Comparison of ENCODE assay signal across 9 cellular contexts in the genomic region with DNA sequence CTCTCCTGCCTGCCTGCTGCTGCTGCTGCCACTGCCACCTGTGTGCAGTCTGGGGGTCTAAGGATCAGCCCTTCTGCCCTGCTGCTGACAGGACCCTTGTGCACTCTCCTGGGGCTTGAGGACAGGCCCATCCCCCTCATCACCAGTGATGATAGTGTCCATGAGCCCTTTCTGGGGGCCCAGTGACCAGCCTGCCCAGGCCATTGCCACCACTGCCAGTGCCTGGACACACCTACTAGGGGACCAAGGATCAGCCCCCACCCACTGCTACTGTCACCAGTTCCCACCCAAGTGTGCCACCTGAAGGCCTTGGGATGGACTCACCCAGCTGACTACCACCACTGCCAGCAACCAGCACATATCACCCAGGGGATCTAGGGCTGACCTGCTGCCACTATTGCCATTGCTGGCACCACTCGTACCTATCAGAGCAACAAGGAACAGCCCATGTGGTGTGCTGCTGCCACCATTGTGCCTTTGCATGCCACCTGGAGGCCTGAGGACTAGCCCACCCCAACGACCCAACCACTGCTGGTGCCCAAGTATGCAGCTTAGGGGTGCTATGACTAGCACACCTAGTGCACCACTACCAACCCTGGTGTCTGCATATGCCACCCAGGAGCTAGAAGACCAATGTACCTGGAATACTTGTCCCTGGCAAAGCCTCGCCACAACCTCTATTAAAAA.
"Had no signal": no experiment of that assay in that cellular context is flagged by ENCODE, and none has a peak within 500 bp of the region (broad histone marks: within the 10 kb centered on the region; RNA-seq: fewer than 3 reads in every experiment).

No MANE protein-coding gene starts in this region.

- DNase-seq: GM23248, GOT3, H7, H9, HCEC 1CT, HFFc6 had no signal

- H3K4me3 ChIP-seq: GM23248, GM23338, HAP-1 had no signal

- H3K9ac ChIP-seq: GM23248 had no signal

- H3K9me3 ChIP-seq: HAP-1 had no signal

- H3K36me3 ChIP-seq: HAP-1 had no signal

- H3K4me1 ChIP-seq: HAP-1 had no signal

- H3K4me2 ChIP-seq: GM23338 had no signal

- H3K27ac ChIP-seq: GM23248 had no signal

- ATAC-seq: GM23338, HCT116 had no signal

- H2AFZ ChIP-seq: GM23248, GM23338 had no signal
